ENCODE assay signal across 1 cellular context in the genomic region with DNA sequence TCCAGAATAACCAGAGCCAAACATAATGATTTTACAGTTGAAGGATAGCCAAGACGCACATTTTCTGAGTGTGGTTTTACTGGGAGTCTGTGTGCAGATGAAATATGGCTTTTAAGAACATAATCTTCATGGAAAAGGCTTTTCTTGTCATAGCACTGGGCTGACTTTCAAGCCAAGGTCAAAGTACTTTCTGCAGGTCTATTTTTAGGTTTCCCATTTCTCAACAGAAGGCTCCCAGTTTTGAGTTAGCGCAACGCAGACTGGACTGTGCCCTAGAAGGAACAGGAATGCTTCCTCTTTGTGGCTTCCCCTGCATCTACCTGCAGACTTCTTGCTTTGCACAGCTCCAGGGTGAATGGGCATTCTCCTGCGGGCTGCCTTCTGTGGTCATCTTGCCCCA.
TF ChIP-seq lines count a peak whose summit lies in the region.

No MANE protein-coding gene starts in this region.

TF ChIP-seq in HepG2, 621 proteins besides CTCF, POLR2A, EP300 and RAD21 (continued from another document):
- TF ChIP-seq, protein P1, sequence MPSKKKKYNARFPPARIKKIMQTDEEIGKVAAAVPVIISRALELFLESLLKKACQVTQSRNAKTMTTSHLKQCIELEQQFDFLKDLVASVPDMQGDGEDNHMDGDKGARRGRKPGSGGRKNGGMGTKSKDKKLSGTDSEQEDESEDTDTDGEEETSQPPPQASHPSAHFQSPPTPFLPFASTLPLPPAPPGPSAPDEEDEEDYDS (CRISPR knock-in tag; IDR thresholded peaks at IDR 0.05): no peak
- TF ChIP-seq TEF (CRISPR knock-in tag; IDR thresholded peaks at IDR 0.05): no peak
- TF ChIP-seq ZNF790 (CRISPR knock-in tag; IDR thresholded peaks at IDR 0.05; ENCODE audit: borderline replicate concordance): no peak
- no peak for TF ChIP-seq ZFP36L1 (CRISPR knock-in tag; IDR thresholded peaks at IDR 0.05)
- TF ChIP-seq ZFP1 (CRISPR knock-in tag; IDR thresholded peaks at IDR 0.05): no peak
- TF ChIP-seq IKZF1 (IDR thresholded peaks at IDR 0.05): no peak
- no peak for TF ChIP-seq POLR2AphosphoS2 (IDR thresholded peaks at IDR 0.05; ENCODE audit: low read depth, low read length)
- no peak for TF ChIP-seq TFDP2 (CRISPR knock-in tag; IDR thresholded peaks at IDR 0.05)
- TF ChIP-seq ZNF503 (CRISPR knock-in tag; IDR thresholded peaks at IDR 0.05): no peak
- TF ChIP-seq PBX2 (CRISPR knock-in tag; IDR thresholded peaks at IDR 0.05): no peak
- TF ChIP-seq ZNF607 (CRISPR knock-in tag; IDR thresholded peaks at IDR 0.05; ENCODE audit: borderline replicate concordance): no peak
- TF ChIP-seq IRF2 (CRISPR knock-in tag; IDR thresholded peaks at IDR 0.05): no peak
- no peak for TF ChIP-seq ZNF251 (CRISPR knock-in tag; IDR thresholded peaks at IDR 0.05)
